In genomic region chr6:64477311-64477850, GRCh38 we compare ENCODE assay signal across 25 cellular contexts.
"Had no signal": no experiment of that assay in that cellular context is flagged by ENCODE, and none has a peak within 500 bp of the region (broad histone marks: within the 10 kb centered on the region; RNA-seq: fewer than 3 reads in every experiment).

No MANE protein-coding gene starts in this region.

- H3K27me3 ChIP-seq: breast epithelium, left lung, tibial nerve, uterus had no signal

- H3K36me3 Mint-ChIP-seq: activated naive CD8-positive, alpha-beta T cell treated with anti-CD3 and anti-CD28 coated beads, Interleukin-2, amount 10 ng/mL, durations not matched to agents 7 days and 5 days had no signal

- H3K4me3 ChIP-seq: breast epithelium, left lung, tibial nerve, uterus had no signal

- DNase-seq: activated CD4-positive, alpha-beta T cell treated with anti-CD3 and anti-CD28 coated beads, Interleukin-2, amount 10 ng/mL, durations not matched to agents 7 days and 5 days; activated CD8-positive, alpha-beta T cell treated with anti-CD3 and anti-CD28 coated beads, Interleukin-2, amount 10 ng/mL, durations not matched to agents 7 days and 5 days; activated naive CD4-positive, alpha-beta T cell treated with Interleukin-2 at 50 U/mL for 16 hours; activated naive CD8-positive, alpha-beta T cell treated with anti-CD3 and anti-CD28 coated beads, Interleukin-2, amount 10 ng/mL, durations not matched to agents 7 days and 5 days; activated T-cell treated with anti-CD3 and anti-CD28 coated beads, Interleukin-2, amount 50 U/mL, for 24 hours; amygdala; cortex of kidney; erythroblast; foreskin fibroblast; glutamatergic neuron; hippocampal formation; islet precursor cell; left lung; midbrain; nephron progenitor cell; nucleus accumbens; retina; stimulated activated CD4-positive, alpha-beta T cell treated with anti-CD3 and anti-CD28 coated beads, Interleukin-2, amount 100 ng/mL, for 24 hours; stimulated activated naive CD8-positive, alpha-beta T cell treated with anti-CD3 and anti-CD28 coated beads, Interleukin-15, Interleukin-2, amounts not matched to agents 100 U/mL and 50 U/mL, for 24 hours; uterus had no signal

- H3K36me3 ChIP-seq: breast epithelium, left lung, tibial nerve, uterus had no signal

- H3K4me3 Mint-ChIP-seq: activated CD4-positive, alpha-beta T cell treated with anti-CD3 and anti-CD28 coated beads, Interleukin-2, amount 10 ng/mL, durations not matched to agents 7 days and 5 days; activated CD8-positive, alpha-beta T cell treated with anti-CD3 and anti-CD28 coated beads, Interleukin-2, amount 10 ng/mL, durations not matched to agents 7 days and 5 days; activated naive CD8-positive, alpha-beta T cell treated with anti-CD3 and anti-CD28 coated beads, Interleukin-2, amount 10 ng/mL, durations not matched to agents 7 days and 5 days; activated T-cell treated with anti-CD3 and anti-CD28 coated beads, Interleukin-2, amount 50 U/mL, for 24 hours; nephron progenitor cell; T-helper 1 cell treated with Interleukin-12 subunit alpha and Interleukin-12 subunit beta and Interleukin-4 antibody, amounts not matched to agents 30 μg/mL and 1 μg/mL, for 36 hours had no signal

- H3K27ac Mint-ChIP-seq: activated CD4-positive, alpha-beta T cell treated with anti-CD3 and anti-CD28 coated beads, Interleukin-2, amount 10 ng/mL, durations not matched to agents 7 days and 5 days; activated CD8-positive, alpha-beta T cell treated with anti-CD3 and anti-CD28 coated beads, Interleukin-2, amount 10 ng/mL, durations not matched to agents 7 days and 5 days; activated naive CD8-positive, alpha-beta T cell treated with anti-CD3 and anti-CD28 coated beads, Interleukin-2, amount 10 ng/mL, durations not matched to agents 7 days and 5 days; activated T-cell treated with anti-CD3 and anti-CD28 coated beads, Interleukin-2, amount 50 U/mL, for 24 hours; activated T-helper 2 cell treated with anti-CD3 and anti-CD28 coated beads, Interferon-gamma antibody, Interleukin-2, Interleukin-4, amounts not matched to agents 10 μg/mL and 5 μg/mL and 100 μg/mL, durations not matched to agents 14 hours and 24 hours and 36 hours; nephron progenitor cell; T-helper 1 cell treated with Interleukin-12 subunit alpha and Interleukin-12 subunit beta and Interleukin-4 antibody, amounts not matched to agents 30 μg/mL and 1 μg/mL, for 36 hours had no signal

- FAIRE-seq: endometrium had no signal

- H3K9me3 ChIP-seq: breast epithelium, left lung, tibial nerve, uterus had no signal

- H3K27ac ChIP-seq: breast epithelium, left lung, tibial nerve, uterus had no signal

- H3K27me3 Mint-ChIP-seq: activated CD4-positive, alpha-beta T cell treated with anti-CD3 and anti-CD28 coated beads, Interleukin-2, amount 10 ng/mL, durations not matched to agents 7 days and 5 days; activated naive CD8-positive, alpha-beta T cell treated with anti-CD3 and anti-CD28 coated beads, Interleukin-2, amount 10 ng/mL, durations not matched to agents 7 days and 5 days; activated T-cell treated with anti-CD3 and anti-CD28 coated beads, Interleukin-2, amount 50 U/mL, for 24 hours had no signal

- H3K9me3 Mint-ChIP-seq: activated naive CD8-positive, alpha-beta T cell treated with anti-CD3 and anti-CD28 coated beads, Interleukin-2, amount 10 ng/mL, durations not matched to agents 7 days and 5 days; nephron progenitor cell had no signal

- ATAC-seq: activated CD8-positive, alpha-beta T cell treated with anti-CD3 and anti-CD28 coated beads, Interleukin-2, amount 10 ng/mL, durations not matched to agents 7 days and 5 days; left lung; stimulated activated naive CD8-positive, alpha-beta T cell treated with anti-CD3 and anti-CD28 coated beads, Interleukin-15, Interleukin-2, amounts not matched to agents 100 U/mL and 50 U/mL, for 24 hours had no signal

- H3K4me1 ChIP-seq: breast epithelium, left lung, uterus had no signal

- H3K4me1 Mint-ChIP-seq: activated CD4-positive, alpha-beta T cell treated with anti-CD3 and anti-CD28 coated beads, Interleukin-2, amount 10 ng/mL, durations not matched to agents 7 days and 5 days; activated naive CD8-positive, alpha-beta T cell treated with anti-CD3 and anti-CD28 coated beads, Interleukin-2, amount 10 ng/mL, durations not matched to agents 7 days and 5 days; nephron progenitor cell had no signal
